10 cellular contexts compared by ENCODE assay signal in genomic region chr16:57422026-57422944, GRCh38. TPM values are rescaled to one million over a fixed set of nuclear protein-coding genes. Genes with fewer than 3 reads are reported as not detected.
A peak's percentile ranks its signal among the peaks of the same experiment; 100 is the strongest.
DNase-seq lines count a peak whose midpoint lies in the region; ATAC-seq and TF ChIP-seq lines count a peak whose summit lies in the region.
"Had no signal": no experiment of that assay in that cellular context is flagged by ENCODE, and none has a peak within 500 bp of the region (broad histone marks: within the 10 kb centered on the region; RNA-seq: fewer than 3 reads in every experiment).

No MANE protein-coding gene starts in this region.

- no peak overlapping the region for H3K4me3 Mint-ChIP-seq in activated T-cell treated with anti-CD3 and anti-CD28 coated beads, Interleukin-2, amount 50 U/mL, for 4 hours

- intact Hi-C loops in adrenal gland (cut with DNase I): no loop called here

- 32 to 43% (median 38%) methylated on average over 10 of the region's 10 CpGs for WGBS in adrenal gland, 4 donors

- peaks cover 11% of the 10 kb centered on the region for H3K4me1 Mint-ChIP-seq in activated T-cell treated with anti-CD3 and anti-CD28 coated beads, Interleukin-2, amount 50 U/mL, for 4 hours (ENCODE audit: low read depth)

- H3K9me3 Mint-ChIP-seq in activated T-cell treated with anti-CD3 and anti-CD28 coated beads, Interleukin-2, amount 50 U/mL, for 4 hours: no peaks in the 10 kb centered on the region

- H3K9me3 ChIP-seq in adrenal gland (replicated peaks in 1 of 3): no peaks in the 10 kb centered on the region
- H3K9me3 ChIP-seq in thoracic aorta: no peaks in the 10 kb centered on the region

- no peak for ATAC-seq in thoracic aorta (ENCODE audit: insufficient number of reproducible peaks, low FRiP score, low read depth)
- no peak for ATAC-seq in activated T-cell treated with anti-CD3 and anti-CD28 coated beads, Interleukin-2, amount 50 U/mL, for 4 hours

- TF ChIP-seq CTCF in adrenal gland (IDR thresholded peaks at IDR 0.05): peak; percentile 5 to 59 (median 49)
- peak; percentile 76 for TF ChIP-seq CTCF in thoracic aorta (IDR thresholded peaks at IDR 0.05)

- H3K4me1 ChIP-seq in adrenal gland (replicated peaks in 1 of 2): peaks cover 8 to 25% of the 10 kb centered on the region in 2 donors
- H3K4me1 ChIP-seq in thoracic aorta (ENCODE audit: control insufficient read depth in 1 of 2, low read depth in 2 of 2): peaks cover 9 to 30% of the 10 kb centered on the region in 2 donors

- H3K27me3 Mint-ChIP-seq in activated T-cell treated with anti-CD3 and anti-CD28 coated beads, Interleukin-2, amount 50 U/mL, for 4 hours (ENCODE audit: low read depth): no peaks in the 10 kb centered on the region

- H3K4me3 ChIP-seq in adrenal gland: no peak overlapping the region
- no peak overlapping the region for H3K4me3 ChIP-seq in thoracic aorta

- H3K27me3 ChIP-seq in adrenal gland (no peaks in the 10 kb centered on the region), thoracic aorta (replicated peaks; ENCODE audit: insufficient read depth) (no peaks in the 10 kb centered on the region)

- H3K27ac ChIP-seq in adrenal gland (no peak overlapping the region), thoracic aorta (no peak overlapping the region)

- DNase-seq in GM04504 (ENCODE audit: low read depth): peak; percentile 17
- DNase-seq in NCI-H1092 treated with DMSO at 0.1 percent for 48 hours (lab: John Stamatoyannopoulos, UW): peak; percentile 57
- peak in 4 of 7 donors; percentile 25 to 52 (median 45) for DNase-seq in adrenal gland
- peak; percentile 58 for DNase-seq in iPS-NIHi11 (ENCODE audit: low spot score)
- no peak for DNase-seq in thoracic aorta (ENCODE audit: low spot score)
- no peak for DNase-seq in activated CD8-positive, alpha-beta memory T cell treated with anti-CD3 and anti-CD28 coated beads, Interleukin-2, amount 50 U/mL, for 4 hours
- no peak for DNase-seq in activated T-cell treated with anti-CD3 and anti-CD28 coated beads, Interleukin-2, amount 50 U/mL, for 4 hours
- DNase-seq in effector CD4-positive, alpha-beta T cell: no peak

- H3K36me3 Mint-ChIP-seq in activated T-cell treated with anti-CD3 and anti-CD28 coated beads, Interleukin-2, amount 50 U/mL, for 4 hours (ENCODE audit: insufficient read depth): peaks cover under 1% of the 10 kb centered on the region

- H3K36me3 ChIP-seq in adrenal gland (replicated peaks in 1 of 2) (peaks cover 0 to 4% of the 10 kb centered on the region in 2 donors), thoracic aorta (no peaks in the 10 kb centered on the region)

- TF ChIP-seq POLR2A in adrenal gland (IDR thresholded peaks at IDR 0.05): no peak

RNA-seq across cellular contexts. Expression of gene CCL17, which starts 17.7 kb away (rescaled TPM):
- total RNA-seq in adrenal gland (not detected), thoracic aorta (not detected)
- polyA plus RNA-seq in adrenal gland: not detected
- 10 to 100 TPM; 11.0 to 41.5 (median 26.2) TPM for total RNA-seq in activated T-cell treated with anti-CD3 and anti-CD28 coated beads, Interleukin-2, amount 50 U/mL, for 4 hours
- total RNA-seq: pulmonary artery endothelial cell; T-helper 2 cell treated with Interferon-gamma antibody and Interleukin-4, amounts not matched to agents 100 ng/mL and 5 ng/mL, for 36 hours had no signal

RNA-seq across cellular contexts. Expression of gene CIAPIN1, which starts 24.9 kb away (rescaled TPM):
- total RNA-seq in adrenal gland (100 to 1,000 TPM in 1 of 8 donors, 10 to 100 TPM in 7; 33.3 to 155 (median 50.7) TPM), thoracic aorta (10 to 100 TPM; 18.1 to 25.0 TPM)
- polyA plus RNA-seq in adrenal gland: 10 to 100 TPM; 15.8 to 91.9 (median 25.9) TPM
- 100 to 1,000 TPM in 1 of 3 donors, 10 to 100 TPM in 2; 75.9 to 100 (median 92.2) TPM for total RNA-seq in activated T-cell treated with anti-CD3 and anti-CD28 coated beads, Interleukin-2, amount 50 U/mL, for 4 hours

RNA-seq across cellular contexts. Expression of gene COQ9, which starts 25.0 kb away (rescaled TPM):
- total RNA-seq in adrenal gland (10 to 100 TPM; 60.9 to 91.7 (median 80.2) TPM), thoracic aorta (10 to 100 TPM; 29.5 to 33.5 TPM)
- polyA plus RNA-seq in adrenal gland: 100 to 1,000 TPM; 165 to 203 (median 177) TPM
- 10 to 100 TPM; 44.5 to 47.2 (median 47.0) TPM for total RNA-seq in activated T-cell treated with anti-CD3 and anti-CD28 coated beads, Interleukin-2, amount 50 U/mL, for 4 hours

RNA-seq across cellular contexts. Expression of gene POLR2C, which starts 40.2 kb away (rescaled TPM):
- total RNA-seq in adrenal gland (100 to 1,000 TPM in 3 of 8 donors, 10 to 100 TPM in 5; 52.8 to 147 (median 84.7) TPM), thoracic aorta (100 to 1,000 TPM; 110 to 130 TPM)
- polyA plus RNA-seq in adrenal gland: 10 to 100 TPM; 28.3 to 73.9 (median 32.4) TPM
- 100 to 1,000 TPM; 117 to 130 (median 129) TPM for total RNA-seq in activated T-cell treated with anti-CD3 and anti-CD28 coated beads, Interleukin-2, amount 50 U/mL, for 4 hours

RNA-seq across cellular contexts. Expression of gene CX3CL1, which starts 50.0 kb away (rescaled TPM):
- total RNA-seq in adrenal gland (10 to 100 TPM in 1 of 8 donors, 1 to 10 TPM in 7; 3.3 to 14.1 (median 6.2) TPM), thoracic aorta (100 to 1,000 TPM; 106 to 117 TPM)
- 1 to 10 TPM; 1.9 to 7.2 (median 6.0) TPM for polyA plus RNA-seq in adrenal gland
- under 1 TPM in 2 of 3 donors, not detected in 1; 0.05 TPM for total RNA-seq in activated T-cell treated with anti-CD3 and anti-CD28 coated beads, Interleukin-2, amount 50 U/mL, for 4 hours
- total RNA-seq: T-helper 2 cell treated with Interferon-gamma antibody and Interleukin-4, amounts not matched to agents 100 ng/mL and 5 ng/mL, for 36 hours had no signal

Comparison
In these comparisons a context has a peak if more than half of its experiments do, and no peak if none do; other contexts are left out.
1. DNase-seq: peak in GM04504 (single experiment), NCI-H1092 treated with DMSO at 0.1 percent for 48 hours (single experiment), adrenal gland (4 of 7) and iPS-NIHi11 (single experiment); none in thoracic aorta (single experiment), activated CD8-positive, alpha-beta memory T cell treated with anti-CD3 and anti-CD28 coated beads, Interleukin-2, amount 50 U/mL, for 4 hours (single experiment), activated T-cell treated with anti-CD3 and anti-CD28 coated beads, Interleukin-2, amount 50 U/mL, for 4 hours (single experiment) and effector CD4-positive, alpha-beta T cell (single experiment).
2. RNA of gene CCL17, which starts 17.7 kb away (total RNA-seq): 11.0 to 41.5 TPM in activated T-cell treated with anti-CD3 and anti-CD28 coated beads, Interleukin-2, amount 50 U/mL, for 4 hours; not detected in adrenal gland and not detected in thoracic aorta; every median in the first group is over 10 times any median in the second.